In genomic region chr21:38770660-38771059, GRCh38 we compare ENCODE assay signal across 21 cellular contexts. TPM values are rescaled to one million over a fixed set of nuclear protein-coding genes. Genes with fewer than 3 reads are reported as not detected.
DNase-seq lines count a peak whose midpoint lies in the region; ATAC-seq and TF ChIP-seq lines count a peak whose summit lies in the region.
"Had no signal": no experiment of that assay in that cellular context is flagged by ENCODE, and none has a peak within 500 bp of the region (broad histone marks: within the 10 kb centered on the region; RNA-seq: fewer than 3 reads in every experiment).

No MANE protein-coding gene starts in this region.

- H3K9me3 ChIP-seq in BLaER1, result no peaks in the 10 kb centered on the region; the same call in 1 of the 2 replicates
- no peaks in the 10 kb centered on the region for H3K9me3 ChIP-seq in esophagus muscularis mucosa
- H3K9me3 ChIP-seq: sigmoid colon, tibial artery had no signal

- no peak for TF ChIP-seq CTCF in esophagus muscularis mucosa (IDR thresholded peaks at IDR 0.05)

- no peak for TF ChIP-seq EP300 in esophagus muscularis mucosa (IDR thresholded peaks at IDR 0.05)

- no peak overlapping the region for H3K4me3 ChIP-seq in BLaER1
- no peak overlapping the region for H3K4me3 ChIP-seq in esophagus muscularis mucosa
- H3K4me3 ChIP-seq: coronary artery, neural progenitor cell, sigmoid colon, tibial artery had no signal

- no peaks in the 10 kb centered on the region for H3K36me3 ChIP-seq in BLaER1
- no peaks in the 10 kb centered on the region for H3K36me3 ChIP-seq in esophagus muscularis mucosa
- H3K36me3 ChIP-seq: neural progenitor cell, sigmoid colon, tibial artery had no signal

- H3K9ac ChIP-seq in BLaER1, result no peak overlapping the region
- H3K9ac ChIP-seq: KMS-11, neural progenitor cell had no signal

- WGBS in esophagus muscularis mucosa, result 88% methylated on average over 4 of the region's 4 CpGs

- DNase-seq in DMS153 treated with DMSO at 0.1 percent for 48 hours (lab: John Stamatoyannopoulos, UW; ENCODE audit: unreplicated experiment) (peak; percentile 62), NCI-H2196 (lab: John Stamatoyannopoulos, UW; ENCODE audit: unreplicated experiment) (peak; percentile 82), kidney tubule cell (ENCODE audit: low spot score) (peak; percentile 18), esophagus muscularis mucosa (ENCODE audit: extremely low spot score) (no peak), head of caudate nucleus (no peak), NCI-H1092 treated with DMSO at 0.1 percent for 48 hours (lab: John Stamatoyannopoulos, UW) (no peak)
- DNase-seq: activated CD8-positive, alpha-beta memory T cell treated with anti-CD3 and anti-CD28 coated beads for 24 hours; activated T-cell treated with anti-CD3 and anti-CD28 coated beads, Interleukin-2, amount 50 U/mL, for 1 hour; foreskin melanocyte; NCI-H187; sigmoid colon; stimulated activated naive CD8-positive, alpha-beta T cell treated with anti-CD3 and anti-CD28 coated beads, Interleukin-15, amount 100 ng/mL, for 72 hours; T-helper 2 cell; tibial artery had no signal

- no peaks in the 10 kb centered on the region for H3K27me3 ChIP-seq in BLaER1
- H3K27me3 ChIP-seq in esophagus muscularis mucosa, result no peaks in the 10 kb centered on the region
- H3K27me3 ChIP-seq: neural progenitor cell, sigmoid colon, tibial artery had no signal

- peaks cover 98% of the 10 kb centered on the region for H3K4me1 ChIP-seq in BLaER1
- H3K4me1 ChIP-seq in esophagus muscularis mucosa, result peaks cover 0 to 32% (median 22%) of the 10 kb centered on the region in 4 donors

- H3K27ac ChIP-seq in BLaER1 (peak overlapping the region; percentile 73), esophagus muscularis mucosa (replicated peaks in 1 of 4) (no peak overlapping the region)
- H3K27ac ChIP-seq: C4-2B, coronary artery, KMS-11, neural progenitor cell, tibial artery had no signal

- intact Hi-C loops in esophagus muscularis mucosa (cut with DNase I), result no loop called here
- intact Hi-C loops in head of caudate nucleus (cut with DNase I), result no loop called here

- no peak for TF ChIP-seq POLR2A in esophagus muscularis mucosa (IDR thresholded peaks at IDR 0.05; ENCODE audit: low read depth)

- no peak for ATAC-seq in GM18873 (IDR thresholded peaks at IDR 0.05; ENCODE audit: low FRiP score, unreplicated experiment)
- ATAC-seq: esophagus mucosa; stimulated activated naive CD8-positive, alpha-beta T cell treated with anti-CD3 and anti-CD28 coated beads, Interleukin-15, amount 100 ng/mL, for 72 hours had no signal

- H4K20me1 ChIP-seq in BLaER1, result no peaks in the 10 kb centered on the region

- peak overlapping the region; percentile 78 for H3K4me2 ChIP-seq in BLaER1
- H3K4me2 ChIP-seq: KMS-11, neural progenitor cell had no signal

RNA-seq across cellular contexts. Expression of gene ETS2, which starts 35.1 kb away (rescaled TPM):
- total RNA-seq in esophagus muscularis mucosa, result 100 to 1,000 TPM in 1 of 4 donors, 10 to 100 TPM in 3; 31.1 to 175 (median 63.8) TPM

Comparison
In these comparisons a context has a peak if more than half of its experiments do, and no peak if none do; other contexts are left out.
1. DNase-seq: peak in DMS153 treated with DMSO at 0.1 percent for 48 hours (single experiment), NCI-H2196 (single experiment) and kidney tubule cell (single experiment); none in esophagus muscularis mucosa (single experiment), head of caudate nucleus (0 of 42) and NCI-H1092 treated with DMSO at 0.1 percent for 48 hours (single experiment).